Comparison of ENCODE assay signal across 13 cellular contexts in the genomic region with DNA sequence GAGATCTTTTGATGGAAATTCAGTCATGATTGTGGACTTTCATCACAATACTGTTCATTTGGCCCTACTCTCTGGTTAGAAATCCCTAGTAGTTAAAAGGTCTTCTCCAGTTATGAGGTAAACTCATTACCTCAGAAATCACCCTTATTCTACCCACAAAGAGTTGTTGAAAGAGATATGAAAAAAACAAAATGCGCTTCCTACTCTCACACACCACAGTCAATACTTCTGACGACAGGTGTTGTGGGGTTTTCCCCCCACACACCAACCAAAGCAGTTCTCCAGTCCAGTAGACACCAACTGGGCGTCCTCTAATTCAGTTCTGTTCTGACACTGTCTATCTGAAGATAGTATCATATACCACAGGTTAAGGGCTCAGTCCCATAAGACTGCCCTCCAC.
DNase-seq lines count a peak whose midpoint lies in the region; ATAC-seq and TF ChIP-seq lines count a peak whose summit lies in the region.
"Had no signal": no experiment of that assay in that cellular context is flagged by ENCODE, and none has a peak within 500 bp of the region (broad histone marks: within the 10 kb centered on the region; RNA-seq: fewer than 3 reads in every experiment).

No MANE protein-coding gene starts in this region.

- peak; percentile 64 for ATAC-seq in GM19324 (IDR thresholded peaks at IDR 0.05; ENCODE audit: low FRiP score, unreplicated experiment)
- peak; percentile 98 for ATAC-seq in HG02678 (IDR thresholded peaks at IDR 0.05; ENCODE audit: unreplicated experiment)
- ATAC-seq in HG03457 (IDR thresholded peaks at IDR 0.05; ENCODE audit: unreplicated experiment): peak; percentile 92
- ATAC-seq: T-cell had no signal

- no peak for TF ChIP-seq CTCF in GM10266 (IDR thresholded peaks at IDR 0.05; ENCODE audit: control insufficient read depth, insufficient read depth, low read depth, missing control alignments)

- peak; percentile 44 for DNase-seq in GM10266 (ENCODE audit: extremely low spot score)
- no peak for DNase-seq in amygdala (lab: John Stamatoyannopoulos, UW)
- no peak for DNase-seq in AG08396 (ENCODE audit: low spot score)
- DNase-seq in NK-92 (lab: John Stamatoyannopoulos, UW; ENCODE audit: unreplicated experiment): no peak
- DNase-seq in HPDE6-E6E7 (ENCODE audit: extremely low spot score): no peak
- DNase-seq: ACHN, aorta, H9, NCI-H82, T-cell had no signal
